ENCODE assay signal across 1 cellular context in genomic region chr5:98320317-98320716, GRCh38.
TF ChIP-seq lines count a peak whose summit lies in the region.

No MANE protein-coding gene starts in this region.

TF ChIP-seq in GM23338, 12 proteins besides CTCF, POLR2A, EP300 and RAD21 (continued from another document):
- no peak for TF ChIP-seq ZNF462 (CRISPR knock-in tag; IDR thresholded peaks at IDR 0.05)
